ENCODE assay signal across 8 cellular contexts in genomic region chr6:116680880-116681672, GRCh38. TPM values are rescaled to one million over a fixed set of nuclear protein-coding genes. Genes with fewer than 3 reads are reported as not detected.
DNase-seq lines count a peak whose midpoint lies in the region; ATAC-seq and TF ChIP-seq lines count a peak whose summit lies in the region.

TSS of gene KPNA5 (plus strand) at chr6:116681211. CDS start at chr6:116681335, 124 bp downstream.

- peak; percentile 98 for ATAC-seq in stimulated activated naive CD8-positive, alpha-beta T cell treated with anti-CD3 and anti-CD28 coated beads, Interleukin-15, Interleukin-2, amounts not matched to agents 100 U/mL and 50 U/mL, for 24 hours

- peaks cover 20% of the 10 kb centered on the region for H3K36me3 Mint-ChIP-seq in activated T-helper 2 cell treated with anti-CD3 and anti-CD28 coated beads, Interferon-gamma antibody, Interleukin-2, Interleukin-4, amounts not matched to agents 10 μg/mL and 5 μg/mL and 100 μg/mL, durations not matched to agents 14 hours and 24 hours and 36 hours (ENCODE audit: low read depth)
- H3K36me3 Mint-ChIP-seq in nephron (ENCODE audit: low read depth): peaks cover 18% of the 10 kb centered on the region

- no peaks in the 10 kb centered on the region for H3K27me3 Mint-ChIP-seq in activated T-helper 2 cell treated with anti-CD3 and anti-CD28 coated beads, Interferon-gamma antibody, Interleukin-2, Interleukin-4, amounts not matched to agents 10 μg/mL and 5 μg/mL and 100 μg/mL, durations not matched to agents 14 hours and 24 hours and 36 hours (ENCODE audit: low read depth)
- no peaks in the 10 kb centered on the region for H3K27me3 Mint-ChIP-seq in nephron (ENCODE audit: low read depth)

- no peak for TF ChIP-seq CTCF in LNCaP clone FGC (IDR thresholded peaks at IDR 0.05; ENCODE audit: control insufficient read depth, extremely low read depth, insufficient read depth)
- no peak for TF ChIP-seq CTCF in nephron (IDR thresholded peaks at IDR 0.05; ENCODE audit: unreplicated experiment in 3 of 3)

- H3K4me3 ChIP-seq in LNCaP clone FGC (ENCODE audit: low read depth, low read length): peak within 1 kb of the TSS; percentile 81

- H3K9me3 Mint-ChIP-seq in activated T-helper 2 cell treated with anti-CD3 and anti-CD28 coated beads, Interferon-gamma antibody, Interleukin-2, Interleukin-4, amounts not matched to agents 10 μg/mL and 5 μg/mL and 100 μg/mL, durations not matched to agents 14 hours and 24 hours and 36 hours: peaks cover 6% of the 10 kb centered on the region
- H3K9me3 Mint-ChIP-seq in nephron: no peaks in the 10 kb centered on the region

- intact Hi-C loops in activated T-helper 2 cell treated with anti-CD3 and anti-CD28 coated beads, Interferon-gamma antibody, Interleukin-2, Interleukin-4, amounts not matched to agents 10 μg/mL and 5 μg/mL and 100 μg/mL, durations not matched to agents 14 hours and 24 hours and 36 hours (cut with micrococcal nuclease): loop anchor here (1.0 kb wide), 2 partner anchors 13 to 110 kb away; partner anchors contain the start of genes RWDD1 and ZUP1

- DNase-seq in EL: peak; percentile 94
- peak; percentile 85 for DNase-seq in H4 (ENCODE audit: low spot score)
- peak; percentile 42 for DNase-seq in LNCaP clone FGC (ENCODE audit: low read depth)
- peak; percentile 88 for DNase-seq in RPMI8226
- peak; percentile 86 for DNase-seq in activated T-helper 2 cell treated with anti-CD3 and anti-CD28 coated beads, Interferon-gamma antibody, Interleukin-2, Interleukin-4, amounts not matched to agents 10 μg/mL and 5 μg/mL and 100 μg/mL, durations not matched to agents 14 hours and 24 hours and 36 hours (ENCODE audit: low spot score)
- DNase-seq in fibroblast of peridontal ligament (ENCODE audit: extremely low read depth): peak; percentile 80
- peak; percentile 93 for DNase-seq in stimulated activated naive CD8-positive, alpha-beta T cell treated with anti-CD3 and anti-CD28 coated beads, Interleukin-15, Interleukin-2, amounts not matched to agents 100 U/mL and 50 U/mL, for 24 hours

- peaks cover 20% of the 10 kb centered on the region for H3K4me1 Mint-ChIP-seq in activated T-helper 2 cell treated with anti-CD3 and anti-CD28 coated beads, Interferon-gamma antibody, Interleukin-2, Interleukin-4, amounts not matched to agents 10 μg/mL and 5 μg/mL and 100 μg/mL, durations not matched to agents 14 hours and 24 hours and 36 hours (ENCODE audit: low read depth)
- H3K4me1 Mint-ChIP-seq in nephron: peaks cover 28% of the 10 kb centered on the region

- peak within 1 kb of the TSS; percentile 95 for H3K27ac Mint-ChIP-seq in activated T-helper 2 cell treated with anti-CD3 and anti-CD28 coated beads, Interferon-gamma antibody, Interleukin-2, Interleukin-4, amounts not matched to agents 10 μg/mL and 5 μg/mL and 100 μg/mL, durations not matched to agents 14 hours and 24 hours and 36 hours
- H3K27ac Mint-ChIP-seq in nephron: peak within 1 kb of the TSS; percentile 96 to 99 (median 97)

- peak within 1 kb of the TSS; percentile 92 for H3K4me3 Mint-ChIP-seq in activated T-helper 2 cell treated with anti-CD3 and anti-CD28 coated beads, Interferon-gamma antibody, Interleukin-2, Interleukin-4, amounts not matched to agents 10 μg/mL and 5 μg/mL and 100 μg/mL, durations not matched to agents 14 hours and 24 hours and 36 hours (ENCODE audit: low read depth)
- peak within 1 kb of the TSS; percentile 96 to 97 (median 97) for H3K4me3 Mint-ChIP-seq in nephron

RNA-seq across cellular contexts. Expression of gene KPNA5, which starts in this region (rescaled TPM):
- total RNA-seq in H4 (2014; rRNA removed; shearing (Covaris generic)): 2.6 and 3.4 TPM in 2 replicates
- total RNA-seq in activated T-helper 2 cell treated with anti-CD3 and anti-CD28 coated beads, Interferon-gamma antibody, Interleukin-2, Interleukin-4, amounts not matched to agents 10 μg/mL and 5 μg/mL and 100 μg/mL, durations not matched to agents 14 hours and 24 hours and 36 hours: 6.3 and 7.4 TPM in 2 replicates

Comparison
In these comparisons a context has a peak if more than half of its experiments do, and no peak if none do; other contexts are left out.
1. Peak in every context shown above with its lines: DNase-seq, ATAC-seq and H3K4me3 ChIP-seq.
2. DNase-seq: peak in every context shown above with its lines; median percentile 94 in EL; 93 in stimulated activated naive CD8-positive, alpha-beta T cell treated with anti-CD3 and anti-CD28 coated beads, Interleukin-15, Interleukin-2, amounts not matched to agents 100 U/mL and 50 U/mL, for 24 hours; 88 in RPMI8226; 86 in activated T-helper 2 cell treated with anti-CD3 and anti-CD28 coated beads, Interferon-gamma antibody, Interleukin-2, Interleukin-4, amounts not matched to agents 10 μg/mL and 5 μg/mL and 100 μg/mL, durations not matched to agents 14 hours and 24 hours and 36 hours; 85 in H4; 80 in fibroblast of peridontal ligament; 42 in LNCaP clone FGC.